Comparison of ENCODE assay signal across 7 cellular contexts in the genomic region with DNA sequence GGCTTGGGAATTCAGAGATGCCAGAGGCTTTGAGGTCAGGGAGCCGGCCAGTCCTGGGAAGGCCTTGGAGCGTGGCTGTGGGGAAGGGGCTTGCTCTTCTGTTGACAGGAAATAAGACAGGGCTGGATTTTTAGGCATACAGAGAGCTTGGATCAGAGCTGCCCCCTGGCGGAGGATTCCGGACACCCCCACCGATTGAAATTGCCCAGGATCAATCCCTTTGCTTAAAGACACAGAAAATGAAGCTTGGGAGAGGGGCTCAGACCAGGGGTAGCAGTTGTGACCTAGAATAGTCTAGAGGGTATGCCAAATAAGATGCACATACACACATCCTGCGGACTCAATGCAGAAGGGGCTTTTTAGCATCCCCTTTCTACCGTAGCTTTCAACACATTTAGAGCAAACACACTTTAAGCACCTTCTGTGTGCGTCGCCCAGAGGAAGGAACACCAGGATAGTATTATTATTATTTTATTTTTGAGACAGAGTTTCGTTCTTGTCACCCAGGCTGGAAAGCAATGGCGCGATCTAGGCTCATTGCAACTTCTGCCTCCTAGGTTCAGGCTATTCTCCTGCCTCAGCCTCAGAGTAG. TPM values are rescaled to one million over a fixed set of nuclear protein-coding genes. Genes with fewer than 3 reads are reported as not detected.
DNase-seq lines count a peak whose midpoint lies in the region; ATAC-seq and TF ChIP-seq lines count a peak whose summit lies in the region.

No MANE protein-coding gene starts in this region.

- H3K4me3 ChIP-seq in GM12865 (ENCODE audit: low read depth, low read length) (no peak overlapping the region), right lobe of liver (no peak overlapping the region)

- peak overlapping the region; percentile 58 to 92 (median 90) for H3K27ac Mint-ChIP-seq in brain

- no peaks in the 10 kb centered on the region for H3K36me3 ChIP-seq in right lobe of liver

- H3K9me3 Mint-ChIP-seq in brain: no peaks in the 10 kb centered on the region

- 24% methylated on average over 10 of the region's 12 CpGs for WGBS in right lobe of liver (ENCODE audit: insufficient coverage, low coverage, low lambda C conversion rate, missing lambda C conversion rate)

- no peaks in the 10 kb centered on the region for H3K9me3 ChIP-seq in right lobe of liver

- H3K4me1 ChIP-seq in right lobe of liver: peaks cover 0 to 34% (median 9%) of the 10 kb centered on the region in 4 donors

- TF ChIP-seq CTCF in GM12865 (IDR thresholded peaks at IDR 0.05; ENCODE audit: insufficient read depth, low read depth, low read length, missing control alignments) (peak; percentile 82), brain (conservative IDR thresholded peaks at IDR 0.05) (peak; percentile 53 to 75), right lobe of liver (IDR thresholded peaks at IDR 0.05) (peak; percentile 58 to 75 (median 69))

- no peak for TF ChIP-seq POLR2A in right lobe of liver (IDR thresholded peaks at IDR 0.05)

- H3K4me3 Mint-ChIP-seq in brain: peak overlapping the region; percentile 71 to 90 (median 81)

- intact Hi-C loops in right lobe of liver (cut with DNase I): no loop called here

- DNase-seq in GM12865 (ENCODE audit: low read depth) (peak; percentile 59), MV-4-11 (lab: John Stamatoyannopoulos, UW) (peak; percentile 47), UCSD-AML1 (lab: John Stamatoyannopoulos, UW; ENCODE audit: unreplicated experiment) (peak; percentile 75), right lobe of liver (peak in 1 of 3 donors; percentile 65)
- peak; percentile 63 for DNase-seq in stimulated activated CD8-positive, alpha-beta memory T cell treated with anti-CD3 and anti-CD28 coated beads, Interleukin-4, amount 100 ng/mL, for 24 hours (ENCODE audit: low read depth)

- H3K27me3 Mint-ChIP-seq in brain: peaks cover 9% of the 10 kb centered on the region

- H3K36me3 Mint-ChIP-seq in brain: no peaks in the 10 kb centered on the region

- peaks cover 49% of the 10 kb centered on the region for H3K4me1 Mint-ChIP-seq in brain

- no peaks in the 10 kb centered on the region for H3K27me3 ChIP-seq in right lobe of liver

- ATAC-seq in right lobe of liver (peak in 2 of 4 donors; percentile 11 to 27), GM18907 (IDR thresholded peaks at IDR 0.05; ENCODE audit: unreplicated experiment) (no peak)

- H3K27ac ChIP-seq in right lobe of liver: no peak overlapping the region

RNA-seq across cellular contexts. Expression of a gene that starts 1.7 kb away (rescaled TPM):
- 118 TPM for polyA plus RNA-seq in brain (ENCODE audit: insufficient read depth, low read depth, low replicate concordance)
- 10 to 100 TPM; 15.6 to 28.3 (median 20.7) TPM for total RNA-seq in right lobe of liver

RNA-seq across cellular contexts. Expression of a gene that starts 3.4 kb away (rescaled TPM):
- 3.5 TPM for polyA plus RNA-seq in brain (ENCODE audit: insufficient read depth, low read depth, low replicate concordance)
- total RNA-seq in right lobe of liver: not detected

RNA-seq across cellular contexts. Expression of a gene that starts 17.7 kb away (rescaled TPM):
- polyA plus RNA-seq in brain (ENCODE audit: insufficient read depth, low read depth, low replicate concordance): 29.1 TPM
- 1 to 10 TPM; 4.5 to 9.5 (median 5.4) TPM for total RNA-seq in right lobe of liver

RNA-seq across cellular contexts. Expression of a gene that starts 41.2 kb away (rescaled TPM):
- polyA plus RNA-seq in brain (ENCODE audit: insufficient read depth, low read depth, low replicate concordance): 0.51 TPM
- not detected for total RNA-seq in right lobe of liver
